In genomic region chr14:93720076-93720815, GRCh38 we compare ENCODE assay signal across 23 cellular contexts.
A peak's percentile ranks its signal among the peaks of the same experiment; 100 is the strongest.
DNase-seq lines count a peak whose midpoint lies in the region; ATAC-seq and TF ChIP-seq lines count a peak whose summit lies in the region.
"Had no signal": no experiment of that assay in that cellular context is flagged by ENCODE, and none has a peak within 500 bp of the region (broad histone marks: within the 10 kb centered on the region; RNA-seq: fewer than 3 reads in every experiment).

No MANE protein-coding gene starts in this region.

- H2AFZ ChIP-seq in GM23248, result no peak overlapping the region

- H3K27me3 Mint-ChIP-seq in progenitor cell of endocrine pancreas (peaks cover 3% of the 10 kb centered on the region), immature natural killer cell (ENCODE audit: low read depth in 3 of 3) (peaks cover 2 to 3% (median 2%) of the 10 kb centered on the region in 3 donors)
- H3K27me3 Mint-ChIP-seq: CD4-positive, CD25-positive, alpha-beta regulatory T cell; IgD-negative memory B cell had no signal

- H3K36me3 Mint-ChIP-seq in progenitor cell of endocrine pancreas (ENCODE audit: insufficient read depth) (peaks cover 3% of the 10 kb centered on the region), immature natural killer cell (no peaks in the 10 kb centered on the region)
- H3K36me3 Mint-ChIP-seq: IgD-negative memory B cell had no signal

- H3K9ac ChIP-seq in GM23248, result no peak overlapping the region
- H3K9ac ChIP-seq: BLaER1, KMS-11 had no signal

- no peaks in the 10 kb centered on the region for H3K9me3 ChIP-seq in GM23248 (ENCODE audit: low read depth)
- H3K9me3 ChIP-seq: BLaER1 had no signal

- H3K4me1 Mint-ChIP-seq in progenitor cell of endocrine pancreas (ENCODE audit: low read depth) (no peaks in the 10 kb centered on the region), immature natural killer cell (no peaks in the 10 kb centered on the region)
- H3K4me1 Mint-ChIP-seq: CD4-positive, CD25-positive, alpha-beta regulatory T cell had no signal

- 52% methylated on average over 12 of the region's 12 CpGs for WGBS in GM23248 (ENCODE audit: low coverage in 1 of 2, low lambda C conversion rate in 2 of 2, missing lambda C conversion rate in 2 of 2), 2 experiments

- H3K4me2 ChIP-seq in GM23248 (ENCODE audit: unreplicated experiment), result no peak overlapping the region
- H3K4me2 ChIP-seq: KMS-11 had no signal

- H3K27ac Mint-ChIP-seq in progenitor cell of endocrine pancreas (peak overlapping the region; percentile 71), immature natural killer cell (no peak overlapping the region)
- H3K27ac Mint-ChIP-seq: IgD-negative memory B cell had no signal

- H4K20me1 ChIP-seq in GM23248 (ENCODE audit: insufficient read depth), result no peaks in the 10 kb centered on the region
- H4K20me1 ChIP-seq: BLaER1 had no signal

- DNase-seq in activated CD8-positive, alpha-beta memory T cell treated with anti-CD3 and anti-CD28 coated beads for 24 hours, result peak; percentile 40
- DNase-seq in activated CD8-positive, alpha-beta memory T cell treated with anti-CD3 and anti-CD28 coated beads, Interleukin-2, amount 50 U/mL, for 4 hours, result no peak
- DNase-seq in left lobe of liver (ENCODE audit: low spot score) (peak; percentile 34), progenitor cell of endocrine pancreas (ENCODE audit: low spot score, unreplicated experiment) (no peak), ureter (ENCODE audit: low spot score) (peak; percentile 18), NOMO-1 (lab: John Stamatoyannopoulos, UW; ENCODE audit: unreplicated experiment in 2 of 2) (no peak), GM23248 (no peak), immature natural killer cell (no peak)
- DNase-seq: 8988T; CD4-positive, CD25-positive, alpha-beta regulatory T cell; NCI-H1048; NCI-H1417; NCI-H2081; NCI-H226; NCI-H510A; NCI-H69; SHP77 treated with DMSO at 0.1 percent for 48 hours had no signal

- H3K9me3 Mint-ChIP-seq in progenitor cell of endocrine pancreas (ENCODE audit: low read depth), result no peaks in the 10 kb centered on the region
- H3K9me3 Mint-ChIP-seq in immature natural killer cell, result peaks cover 0 to 1% (median 0%) of the 10 kb centered on the region in 6 donors

- no peak for TF ChIP-seq CTCF in progenitor cell of endocrine pancreas (IDR thresholded peaks at IDR 0.05; ENCODE audit: unreplicated experiment)

- no peaks in the 10 kb centered on the region for H3K4me1 ChIP-seq in GM23248 (ENCODE audit: insufficient read depth)

- H3K27ac ChIP-seq in GM23248, result no peak overlapping the region
- H3K27ac ChIP-seq: BLaER1, KMS-11, RWPE1 had no signal

- H3K79me2 ChIP-seq in GM23248 (ENCODE audit: insufficient read depth), result no peaks in the 10 kb centered on the region

- no peaks in the 10 kb centered on the region for H3F3A ChIP-seq in GM23248 (ENCODE audit: insufficient read depth)

- no peak for ATAC-seq in left lobe of liver
- ATAC-seq: HCT116, Panc1 had no signal

- no peaks in the 10 kb centered on the region for H3K9me2 ChIP-seq in GM23248 (ENCODE audit: insufficient read depth)

- no peaks in the 10 kb centered on the region for H3K36me3 ChIP-seq in GM23248 (ENCODE audit: low read depth)
- H3K36me3 ChIP-seq: BLaER1 had no signal

- in situ Hi-C loops in GM23248 (cut with MboI), result no loop called here

- H3K4me3 Mint-ChIP-seq in progenitor cell of endocrine pancreas (ENCODE audit: low read depth), result no peak overlapping the region
- H3K4me3 Mint-ChIP-seq in immature natural killer cell, result no peak overlapping the region
- H3K4me3 Mint-ChIP-seq: CD4-positive, CD25-positive, alpha-beta regulatory T cell; IgD-negative memory B cell had no signal

- no peak overlapping the region for H3K4me3 ChIP-seq in GM23248
- H3K4me3 ChIP-seq: BLaER1 had no signal

- H3K27me3 ChIP-seq in GM23248 (replicated peaks; ENCODE audit: insufficient read depth), result no peaks in the 10 kb centered on the region
- H3K27me3 ChIP-seq: BLaER1 had no signal

Comparison
In these comparisons a context has a peak if more than half of its experiments do, and no peak if none do; other contexts are left out.
1. DNase-seq: peak in activated CD8-positive, alpha-beta memory T cell treated with anti-CD3 and anti-CD28 coated beads for 24 hours (single experiment), left lobe of liver (single experiment) and ureter (single experiment); none in activated CD8-positive, alpha-beta memory T cell treated with anti-CD3 and anti-CD28 coated beads, Interleukin-2, amount 50 U/mL, for 4 hours (single experiment), progenitor cell of endocrine pancreas (single experiment), NOMO-1 (0 of 2), GM23248 (single experiment) and immature natural killer cell (0 of 3).